ENCODE assay signal across 17 cellular contexts in the genomic region with DNA sequence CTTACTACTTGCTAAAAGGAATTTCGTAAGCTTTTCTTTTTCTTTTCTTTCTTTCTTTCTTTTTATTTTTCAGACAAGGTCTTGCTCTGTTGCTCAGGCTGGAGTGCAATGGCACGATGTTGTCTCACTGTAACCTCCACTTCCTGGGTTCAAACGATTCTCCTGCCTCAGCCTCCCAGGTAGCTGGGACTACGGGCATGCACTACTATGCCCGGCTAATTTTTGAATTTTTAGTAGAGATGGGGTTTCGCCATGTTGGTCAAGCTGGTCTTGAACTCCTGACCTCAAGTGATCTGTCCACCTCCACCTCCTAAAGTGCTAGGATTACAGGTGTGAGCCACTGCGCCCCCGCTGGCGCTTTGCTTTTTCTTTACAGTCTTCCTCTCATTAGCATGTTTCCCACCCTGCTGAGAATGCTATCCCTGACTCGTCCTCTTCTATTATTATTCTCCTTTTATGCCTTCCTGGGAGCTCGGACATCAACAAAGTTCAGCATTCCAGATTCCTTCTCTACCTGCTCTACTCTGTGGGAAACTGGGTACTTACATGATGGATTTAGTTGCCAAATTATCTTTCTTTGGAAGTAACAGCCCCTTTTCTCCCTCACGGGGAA. TPM values are rescaled to one million over a fixed set of nuclear protein-coding genes. Genes with fewer than 3 reads are reported as not detected.
DNase-seq lines count a peak whose midpoint lies in the region; ATAC-seq and TF ChIP-seq lines count a peak whose summit lies in the region.
"Had no signal": no experiment of that assay in that cellular context is flagged by ENCODE, and none has a peak within 500 bp of the region (broad histone marks: within the 10 kb centered on the region; RNA-seq: fewer than 3 reads in every experiment).

No MANE protein-coding gene starts in this region.

- H3K4me1 Mint-ChIP-seq in CD4-positive, CD25-positive, alpha-beta regulatory T cell, result peaks cover 29 to 79% (median 31%) of the 10 kb centered on the region in 4 donors
- peaks cover 62% of the 10 kb centered on the region for H3K4me1 Mint-ChIP-seq in GM23338
- peaks cover 45% of the 10 kb centered on the region for H3K4me1 Mint-ChIP-seq in activated T-helper 2 cell treated with anti-CD3 and anti-CD28 coated beads, Interferon-gamma antibody, Interleukin-2, Interleukin-4, amounts not matched to agents 10 μg/mL and 5 μg/mL and 100 μg/mL, durations not matched to agents 14 hours and 24 hours and 36 hours (ENCODE audit: low read depth)

- peaks cover 4% of the 10 kb centered on the region; the same call in 1 of the 2 replicates for H3K9me2 ChIP-seq in GM23338 (ENCODE audit: insufficient read depth)

- H3F3A ChIP-seq in GM23338 (replicated peaks; ENCODE audit: low read depth), result peaks cover 12% of the 10 kb centered on the region; the same call in 1 of the 2 replicates

- H3K9me3 ChIP-seq in CD4-positive, CD25-positive, alpha-beta regulatory T cell (ENCODE audit: control insufficient read depth in 2 of 2, low read length in 2 of 2), result no peaks in the 10 kb centered on the region
- no peaks in the 10 kb centered on the region for H3K9me3 ChIP-seq in right lobe of liver
- H3K9me3 ChIP-seq: BLaER1 treated with 17β-estradiol and CSF1 and Interleukin-3, amounts not matched to agents 10 nM and 100 nM; sigmoid colon; SJSA1; upper lobe of right lung had no signal

- no peak overlapping the region for H3K27ac ChIP-seq in CD4-positive, CD25-positive, alpha-beta regulatory T cell (ENCODE audit: insufficient read depth, low read length, poor library complexity, severe bottlenecking)
- H3K27ac ChIP-seq in GM23338 (ENCODE audit: low read depth), result peak overlapping the region; percentile 99
- H3K27ac ChIP-seq in right lobe of liver, result peak overlapping the region in 2 of 3 donors; percentile 91 to 93
- H3K27ac ChIP-seq: BLaER1 treated with 17β-estradiol and CSF1 and Interleukin-3, amounts not matched to agents 10 nM and 100 nM; cardiac muscle cell; sigmoid colon; SJSA1; upper lobe of right lung had no signal

- TF ChIP-seq CTCF in GM23338 (conservative IDR thresholded peaks at IDR 0.05; ENCODE audit: low read depth in 2 of 2) (peak; percentile 39 to 52; a peak in 3 of 4 replicates), right lobe of liver (IDR thresholded peaks at IDR 0.05) (no peak)

- H3K4me3 Mint-ChIP-seq in CD4-positive, CD25-positive, alpha-beta regulatory T cell, result peak overlapping the region in 3 of 4 donors; percentile 60 to 66 (median 64)
- peak overlapping the region; percentile 63 for H3K4me3 Mint-ChIP-seq in GM23338
- H3K4me3 Mint-ChIP-seq in activated T-helper 2 cell treated with anti-CD3 and anti-CD28 coated beads, Interferon-gamma antibody, Interleukin-2, Interleukin-4, amounts not matched to agents 10 μg/mL and 5 μg/mL and 100 μg/mL, durations not matched to agents 14 hours and 24 hours and 36 hours (ENCODE audit: low read depth), result peak overlapping the region; percentile 44

- H3K9me3 Mint-ChIP-seq in CD4-positive, CD25-positive, alpha-beta regulatory T cell, result no peaks in the 10 kb centered on the region
- peaks cover 3% of the 10 kb centered on the region; the same call in 2 of the 3 replicates for H3K9me3 Mint-ChIP-seq in GM23338
- H3K9me3 Mint-ChIP-seq in activated T-helper 2 cell treated with anti-CD3 and anti-CD28 coated beads, Interferon-gamma antibody, Interleukin-2, Interleukin-4, amounts not matched to agents 10 μg/mL and 5 μg/mL and 100 μg/mL, durations not matched to agents 14 hours and 24 hours and 36 hours, result no peaks in the 10 kb centered on the region

- H3K79me2 ChIP-seq in GM23338 (replicated peaks; ENCODE audit: insufficient read depth), result peaks cover 79% of the 10 kb centered on the region

- DNase-seq in CD4-positive, CD25-positive, alpha-beta regulatory T cell, result no peak
- DNase-seq in GM23338 (ENCODE audit: low spot score), result peak; percentile 98
- no peak for DNase-seq in activated T-helper 2 cell treated with anti-CD3 and anti-CD28 coated beads, Interferon-gamma antibody, Interleukin-2, Interleukin-4, amounts not matched to agents 10 μg/mL and 5 μg/mL and 100 μg/mL, durations not matched to agents 14 hours and 24 hours and 36 hours (ENCODE audit: low spot score)
- DNase-seq in right lobe of liver, result no peak
- no peak for DNase-seq in SKM-1 treated with dmso at 0.1 percent for 144 hours (lab: John Stamatoyannopoulos, UW; ENCODE audit: unreplicated experiment)
- DNase-seq in SHP77 treated with DMSO at 0.1 percent for 48 hours (lab: John Stamatoyannopoulos, UW), result no peak
- DNase-seq: activated CD8-positive, alpha-beta memory T cell treated with anti-CD3 and anti-CD28 coated beads for 24 hours; NCI-H1694 treated with DMSO at 0.1 percent for 48 hours; NCI-H446 treated with DMSO at 0.1 percent for 48 hours; stimulated activated CD4-positive, alpha-beta T cell treated with anti-CD3 and anti-CD28 coated beads, Interleukin-2, amount 100 ng/mL, for 48 hours; stimulated activated CD8-positive, alpha-beta memory T cell treated with anti-CD3 and anti-CD28 coated beads, Interleukin-4, amount 100 ng/mL, for 48 hours; upper lobe of right lung had no signal

- no peak for TF ChIP-seq POLR2A in right lobe of liver (IDR thresholded peaks at IDR 0.05)

- no peaks in the 10 kb centered on the region for H3K27me3 Mint-ChIP-seq in CD4-positive, CD25-positive, alpha-beta regulatory T cell
- peaks cover 11% of the 10 kb centered on the region for H3K27me3 Mint-ChIP-seq in GM23338 (ENCODE audit: insufficient read depth, low read depth, poor library complexity)
- no peaks in the 10 kb centered on the region for H3K27me3 Mint-ChIP-seq in activated T-helper 2 cell treated with anti-CD3 and anti-CD28 coated beads, Interferon-gamma antibody, Interleukin-2, Interleukin-4, amounts not matched to agents 10 μg/mL and 5 μg/mL and 100 μg/mL, durations not matched to agents 14 hours and 24 hours and 36 hours (ENCODE audit: low read depth)

- peak overlapping the region; percentile 66 for H3K4me2 ChIP-seq in GM23338

- H2AFZ ChIP-seq in GM23338, result no peak overlapping the region

- H3K36me3 Mint-ChIP-seq in CD4-positive, CD25-positive, alpha-beta regulatory T cell, result peaks cover 9% of the 10 kb centered on the region
- peaks cover 66% of the 10 kb centered on the region for H3K36me3 Mint-ChIP-seq in GM23338 (ENCODE audit: low read depth)
- peaks cover 65% of the 10 kb centered on the region for H3K36me3 Mint-ChIP-seq in activated T-helper 2 cell treated with anti-CD3 and anti-CD28 coated beads, Interferon-gamma antibody, Interleukin-2, Interleukin-4, amounts not matched to agents 10 μg/mL and 5 μg/mL and 100 μg/mL, durations not matched to agents 14 hours and 24 hours and 36 hours (ENCODE audit: low read depth)

- intact Hi-C loops in activated T-helper 2 cell treated with anti-CD3 and anti-CD28 coated beads, Interferon-gamma antibody, Interleukin-2, Interleukin-4, amounts not matched to agents 10 μg/mL and 5 μg/mL and 100 μg/mL, durations not matched to agents 14 hours and 24 hours and 36 hours (cut with micrococcal nuclease), result no loop called here
- intact Hi-C loops in right lobe of liver (cut with DNase I), result no loop called here

- H3K27ac Mint-ChIP-seq in CD4-positive, CD25-positive, alpha-beta regulatory T cell, result no peak overlapping the region
- peak overlapping the region; percentile 95 for H3K27ac Mint-ChIP-seq in GM23338
- H3K27ac Mint-ChIP-seq in activated T-helper 2 cell treated with anti-CD3 and anti-CD28 coated beads, Interferon-gamma antibody, Interleukin-2, Interleukin-4, amounts not matched to agents 10 μg/mL and 5 μg/mL and 100 μg/mL, durations not matched to agents 14 hours and 24 hours and 36 hours, result no peak overlapping the region

- 85% methylated on average over 9 of the region's 12 CpGs for WGBS in right lobe of liver (ENCODE audit: insufficient coverage, low coverage, low lambda C conversion rate, missing lambda C conversion rate)

- peaks cover 20% of the 10 kb centered on the region; the same call in 1 of the 2 replicates for H4K20me1 ChIP-seq in GM23338 (replicated peaks; ENCODE audit: insufficient read depth)

- peaks cover 2% of the 10 kb centered on the region for H3K36me3 ChIP-seq in CD4-positive, CD25-positive, alpha-beta regulatory T cell (ENCODE audit: control insufficient read depth, insufficient read depth, low read length)
- H3K36me3 ChIP-seq in GM23338 (ENCODE audit: insufficient read depth) (no peaks in the 10 kb centered on the region), right lobe of liver (peaks cover 0 to 12% (median 3%) of the 10 kb centered on the region in 4 donors)
- H3K36me3 ChIP-seq: cardiac muscle cell had no signal

- ATAC-seq in CD4-positive, CD25-positive, alpha-beta regulatory T cell (ENCODE audit: low read depth in 2 of 2), result no peak
- peak; percentile 56 for ATAC-seq in GM23338
- no peak for ATAC-seq in right lobe of liver
- no peak for ATAC-seq in HG02610 (IDR thresholded peaks at IDR 0.05; ENCODE audit: unreplicated experiment)
- ATAC-seq: upper lobe of right lung had no signal

- no peak overlapping the region for H3K4me3 ChIP-seq in CD4-positive, CD25-positive, alpha-beta regulatory T cell (ENCODE audit: low read depth, low read length)
- H3K4me3 ChIP-seq in GM23338 (peak overlapping the region; percentile 39), right lobe of liver (peak overlapping the region in 1 of 3 donors; percentile 72)
- H3K4me3 ChIP-seq: cardiac muscle cell, sigmoid colon, SJSA1, upper lobe of right lung had no signal

- H3K27me3 ChIP-seq in CD4-positive, CD25-positive, alpha-beta regulatory T cell (ENCODE audit: control insufficient read depth, insufficient read depth, low read length), result no peaks in the 10 kb centered on the region
- H3K27me3 ChIP-seq in GM23338 (ENCODE audit: insufficient read depth) (no peaks in the 10 kb centered on the region), right lobe of liver (no peaks in the 10 kb centered on the region)
- H3K27me3 ChIP-seq: BLaER1 treated with 17β-estradiol and CSF1 and Interleukin-3, amounts not matched to agents 10 nM and 100 nM; cardiac muscle cell; sigmoid colon; SJSA1; upper lobe of right lung had no signal

- H3K4me1 ChIP-seq in CD4-positive, CD25-positive, alpha-beta regulatory T cell (ENCODE audit: control insufficient read depth, insufficient read depth, low read length, poor library complexity, severe bottlenecking), result peaks cover 24% of the 10 kb centered on the region
- H3K4me1 ChIP-seq in GM23338 (ENCODE audit: insufficient read depth) (peaks cover 24% of the 10 kb centered on the region), right lobe of liver (peaks cover 0 to 58% (median 7%) of the 10 kb centered on the region in 4 donors)

RNA-seq across cellular contexts. Expression of a gene that starts 3.1 kb away (rescaled TPM):
- 38.7 TPM for total RNA-seq in CD4-positive, CD25-positive, alpha-beta regulatory T cell
- polyA plus RNA-seq in CD4-positive, CD25-positive, alpha-beta regulatory T cell, result 10 to 100 TPM; 39.6 to 60.4 (median 45.5) TPM
- total RNA-seq in GM23338 (2014; rRNA removed; shearing (Covaris generic)), result 219 and 252 TPM in 2 replicates
- polyA plus RNA-seq in GM23338 (2016; fragmentation: Nextera tagmentation; extraction: Ambion mirVana), result 237 and 262 TPM in 2 replicates
- total RNA-seq in activated T-helper 2 cell treated with anti-CD3 and anti-CD28 coated beads, Interferon-gamma antibody, Interleukin-2, Interleukin-4, amounts not matched to agents 10 μg/mL and 5 μg/mL and 100 μg/mL, durations not matched to agents 14 hours and 24 hours and 36 hours, result 291 and 309 TPM in 2 replicates
- total RNA-seq in right lobe of liver, result 100 to 1,000 TPM; 158 to 265 (median 200) TPM

Comparison
In these comparisons a context has a peak if more than half of its experiments do, and no peak if none do; other contexts are left out.
1. CTCF ChIP-seq: peak in GM23338 (2 of 2); none in right lobe of liver (0 of 4).
2. Peak in every context shown above with its lines, with median percentiles within 50 percentile points of each other: H3K4me3 Mint-ChIP-seq.